ENCODE assay signal across 1 cellular context in the genomic region with DNA sequence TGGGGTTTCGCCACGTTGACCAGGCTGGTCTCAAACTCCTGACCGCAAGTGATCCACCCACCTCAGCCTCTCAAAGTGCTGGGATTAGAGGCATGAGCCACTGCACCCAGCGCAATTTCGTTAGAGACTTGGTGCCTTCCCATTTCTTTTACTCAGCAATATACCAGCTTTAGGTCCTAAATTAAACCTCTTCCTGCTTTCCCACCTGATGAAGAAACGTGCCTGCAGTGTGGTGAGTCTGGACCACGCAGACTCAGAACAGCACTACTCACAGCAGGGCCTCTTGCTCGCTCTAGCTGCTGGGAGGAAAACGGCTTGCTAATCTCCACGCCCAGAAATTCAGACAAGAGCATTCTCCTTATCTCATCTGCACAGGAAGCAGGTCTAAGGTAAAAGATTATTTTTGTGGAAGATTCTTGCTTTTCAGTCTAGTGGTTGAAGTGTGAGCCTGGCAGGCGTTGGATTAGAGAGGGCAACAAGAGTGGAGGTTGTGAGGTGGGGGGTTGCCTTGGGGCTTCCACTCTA.
A peak's percentile ranks its signal among the peaks of the same experiment; 100 is the strongest.
TF ChIP-seq lines count a peak whose summit lies in the region.

A gene (plus strand): TSS at position 248 of the 525 bp plus-strand sequence. CDS start 25,346 bp downstream, outside the sequence.

TF ChIP-seq in K562, 482 proteins besides CTCF, POLR2A, EP300 and RAD21 (continued from another document):
- TF ChIP-seq RBFOX2 (IDR thresholded peaks at IDR 0.05; ENCODE audit: low read depth, low read length) (peak; percentile 55), POLR3A (IDR thresholded peaks at IDR 0.05; ENCODE audit: borderline replicate concordance, extremely low read depth, insufficient read depth, insufficient read length) (no peak), POLR3G (IDR thresholded peaks at IDR 0.05; ENCODE audit: extremely low read depth, insufficient read length, insufficient replicate concordance) (no peak), ZNF165 (CRISPR knock-in tag; IDR thresholded peaks at IDR 0.05; ENCODE audit: borderline replicate concordance) (no peak), KDM4B (IDR thresholded peaks at IDR 0.05; ENCODE audit: borderline replicate concordance in 2 of 2, low read depth in 1 of 2) (no peak), KHSRP (IDR thresholded peaks at IDR 0.05) (peak; percentile 72), ZNF668 (CRISPR knock-in tag; IDR thresholded peaks at IDR 0.05) (no peak), FOXP1 (CRISPR knock-in tag; IDR thresholded peaks at IDR 0.05) (no peak), MXI1 (IDR thresholded peaks at IDR 0.05; ENCODE audit: low read depth, low read length) (peak; percentile 69; the same call in 1 of the 2 replicates), RAD51 (IDR thresholded peaks at IDR 0.05; ENCODE audit: borderline replicate concordance, low read depth) (peak; percentile 23; the same call in 1 of the 2 replicates), ZNF134 (CRISPR knock-in tag; conservative IDR thresholded peaks at IDR 0.05) (0 out of 2 replicates have a peak, but pooled peaks have one; percentile 57), ZEB2 (IDR thresholded peaks at IDR 0.05) (peak; percentile 94), ELF1 (tag; IDR thresholded peaks at IDR 0.05) (peak; percentile 60), CCNT2 (IDR thresholded peaks at IDR 0.05; ENCODE audit: borderline replicate concordance, extremely low read depth, insufficient read length, low read depth, low read length) (peak; percentile 92), TCF7 (IDR thresholded peaks at IDR 0.05; ENCODE audit: borderline replicate concordance) (no peak), ARHGAP35 (IDR thresholded peaks at IDR 0.05; ENCODE audit: partially characterized antibody) (no peak), STAT5B (CRISPR knock-in tag; IDR thresholded peaks at IDR 0.05) (no peak), RBM15 (IDR thresholded peaks at IDR 0.05; ENCODE audit: insufficient read depth, low read length) (no peak), DMBX1 (CRISPR knock-in tag; IDR thresholded peaks at IDR 0.05; ENCODE audit: borderline replicate concordance) (0 out of 2 replicates have a peak, but pooled peaks have one; percentile 22), NBN (IDR thresholded peaks at IDR 0.05; ENCODE audit: low read depth) (peak; percentile 84), PPARD (CRISPR knock-in tag; IDR thresholded peaks at IDR 0.05) (no peak), ILF3 (IDR thresholded peaks at IDR 0.05; ENCODE audit: borderline replicate concordance) (no peak), MBD2 (IDR thresholded peaks at IDR 0.05; ENCODE audit: borderline replicate concordance, low read depth) (peak; percentile 76)
- TF ChIP-seq, protein P1, sequence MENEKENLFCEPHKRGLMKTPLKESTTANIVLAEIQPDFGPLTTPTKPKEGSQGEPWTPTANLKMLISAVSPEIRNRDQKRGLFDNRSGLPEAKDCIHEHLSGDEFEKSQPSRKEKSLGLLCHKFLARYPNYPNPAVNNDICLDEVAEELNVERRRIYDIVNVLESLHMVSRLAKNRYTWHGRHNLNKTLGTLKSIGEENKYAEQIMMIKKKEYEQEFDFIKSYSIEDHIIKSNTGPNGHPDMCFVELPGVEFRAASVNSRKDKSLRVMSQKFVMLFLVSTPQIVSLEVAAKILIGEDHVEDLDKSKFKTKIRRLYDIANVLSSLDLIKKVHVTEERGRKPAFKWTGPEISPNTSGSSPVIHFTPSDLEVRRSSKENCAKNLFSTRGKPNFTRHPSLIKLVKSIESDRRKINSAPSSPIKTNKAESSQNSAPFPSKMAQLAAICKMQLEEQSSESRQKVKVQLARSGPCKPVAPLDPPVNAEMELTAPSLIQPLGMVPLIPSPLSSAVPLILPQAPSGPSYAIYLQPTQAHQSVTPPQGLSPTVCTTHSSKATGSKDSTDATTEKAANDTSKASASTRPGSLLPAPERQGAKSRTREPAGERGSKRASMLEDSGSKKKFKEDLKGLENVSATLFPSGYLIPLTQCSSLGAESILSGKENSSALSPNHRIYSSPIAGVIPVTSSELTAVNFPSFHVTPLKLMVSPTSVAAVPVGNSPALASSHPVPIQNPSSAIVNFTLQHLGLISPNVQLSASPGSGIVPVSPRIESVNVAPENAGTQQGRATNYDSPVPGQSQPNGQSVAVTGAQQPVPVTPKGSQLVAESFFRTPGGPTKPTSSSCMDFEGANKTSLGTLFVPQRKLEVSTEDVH (IDR thresholded peaks at IDR 0.05; ENCODE audit: low read depth, partially characterized antibody) = no peak
- TF ChIP-seq, protein P2, sequence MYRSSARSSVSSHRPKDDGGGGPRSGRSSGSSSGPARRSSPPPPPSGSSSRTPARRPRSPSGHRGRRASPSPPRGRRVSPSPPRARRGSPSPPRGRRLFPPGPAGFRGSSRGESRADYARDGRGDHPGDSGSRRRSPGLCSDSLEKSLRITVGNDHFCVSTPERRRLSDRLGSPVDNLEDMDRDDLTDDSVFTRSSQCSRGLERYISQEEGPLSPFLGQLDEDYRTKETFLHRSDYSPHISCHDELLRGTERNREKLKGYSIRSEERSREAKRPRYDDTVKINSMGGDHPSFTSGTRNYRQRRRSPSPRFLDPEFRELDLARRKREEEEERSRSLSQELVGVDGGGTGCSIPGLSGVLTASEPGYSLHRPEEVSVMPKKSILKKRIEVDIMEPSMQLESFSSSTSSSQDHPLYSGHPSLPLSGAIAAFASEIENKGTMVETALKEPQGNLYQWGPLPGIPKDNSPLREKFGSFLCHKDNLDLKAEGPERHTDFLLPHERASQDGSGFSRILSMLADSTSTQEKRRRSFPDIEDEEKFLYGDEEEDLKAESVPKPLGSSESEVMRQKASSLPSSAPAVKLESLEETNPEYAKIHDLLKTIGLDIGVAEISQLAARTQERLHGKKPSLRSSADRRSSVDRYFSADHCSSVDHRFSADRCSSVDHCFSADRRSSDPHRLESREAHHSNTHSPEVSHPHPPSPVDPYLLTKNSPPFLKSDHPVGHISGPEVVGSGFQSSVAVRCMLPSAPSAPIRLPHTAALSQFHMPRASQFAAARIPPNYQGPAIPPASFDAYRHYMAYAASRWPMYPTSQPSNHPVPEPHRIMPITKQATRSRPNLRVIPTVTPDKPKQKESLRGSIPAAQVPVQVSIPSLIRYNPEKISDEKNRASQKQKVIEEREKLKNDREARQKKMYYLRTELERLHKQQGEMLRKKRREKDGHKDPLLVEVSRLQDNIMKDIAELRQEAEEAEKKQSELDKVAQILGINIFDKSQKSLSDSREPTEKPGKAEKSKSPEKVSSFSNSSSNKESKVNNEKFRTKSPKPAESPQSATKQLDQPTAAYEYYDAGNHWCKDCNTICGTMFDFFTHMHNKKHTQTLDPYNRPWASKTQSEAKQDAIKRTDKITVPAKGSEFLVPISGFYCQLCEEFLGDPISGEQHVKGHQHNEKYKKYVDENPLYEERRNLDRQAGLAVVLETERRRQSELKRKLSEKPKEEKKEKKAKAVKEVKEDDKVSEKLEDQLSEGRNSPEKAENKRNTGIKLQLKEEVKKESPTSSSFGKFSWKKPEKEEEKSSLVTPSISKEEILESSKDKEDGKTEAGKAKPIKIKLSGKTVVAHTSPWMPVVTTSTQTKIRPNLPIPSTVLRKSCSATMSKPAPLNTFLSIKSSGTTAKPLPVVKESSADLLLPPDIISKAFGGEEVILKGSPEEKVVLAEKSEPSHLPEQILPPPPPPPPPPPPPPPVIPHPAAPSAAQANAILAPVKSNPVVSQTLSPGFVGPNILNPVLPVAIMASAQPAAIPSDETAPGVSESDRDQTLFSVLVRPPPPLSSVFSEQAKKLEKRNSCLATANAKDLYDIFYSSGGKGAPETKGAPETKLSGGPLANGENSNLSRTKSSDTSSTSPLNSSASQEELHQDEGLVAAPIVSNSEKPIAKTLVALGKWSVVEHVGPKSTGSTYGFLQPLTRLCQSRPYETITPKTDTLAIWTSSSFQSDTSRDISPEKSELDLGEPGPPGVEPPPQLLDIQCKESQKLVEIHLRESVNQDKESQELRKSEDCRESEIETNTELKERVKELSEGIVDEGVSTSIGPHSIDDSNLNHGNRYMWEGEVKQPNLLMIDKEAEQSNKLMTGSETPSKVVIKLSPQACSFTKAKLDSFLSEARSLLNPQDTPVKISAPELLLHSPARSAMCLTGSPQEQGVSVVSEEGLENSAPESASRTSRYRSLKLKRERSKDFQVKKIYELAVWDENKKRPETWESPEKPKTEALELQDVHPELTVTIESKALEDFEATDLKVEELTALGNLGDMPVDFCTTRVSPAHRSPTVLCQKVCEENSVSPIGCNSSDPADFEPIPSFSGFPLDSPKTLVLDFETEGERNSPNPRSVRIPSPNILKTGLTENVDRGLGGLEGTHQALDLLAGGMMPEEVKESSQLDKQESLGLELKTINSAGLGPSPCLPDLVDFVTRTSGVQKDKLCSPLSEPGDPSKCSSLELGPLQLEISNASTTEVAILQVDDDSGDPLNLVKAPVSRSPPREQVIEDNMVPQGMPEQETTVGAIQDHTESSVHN (IDR thresholded peaks at IDR 0.05; ENCODE audit: borderline replicate concordance in 1 of 2, low read depth in 1 of 2) = peak in 1 of 2 experiments; percentile 46; a peak in 1 of 4 replicates
- TF ChIP-seq, protein P3, sequence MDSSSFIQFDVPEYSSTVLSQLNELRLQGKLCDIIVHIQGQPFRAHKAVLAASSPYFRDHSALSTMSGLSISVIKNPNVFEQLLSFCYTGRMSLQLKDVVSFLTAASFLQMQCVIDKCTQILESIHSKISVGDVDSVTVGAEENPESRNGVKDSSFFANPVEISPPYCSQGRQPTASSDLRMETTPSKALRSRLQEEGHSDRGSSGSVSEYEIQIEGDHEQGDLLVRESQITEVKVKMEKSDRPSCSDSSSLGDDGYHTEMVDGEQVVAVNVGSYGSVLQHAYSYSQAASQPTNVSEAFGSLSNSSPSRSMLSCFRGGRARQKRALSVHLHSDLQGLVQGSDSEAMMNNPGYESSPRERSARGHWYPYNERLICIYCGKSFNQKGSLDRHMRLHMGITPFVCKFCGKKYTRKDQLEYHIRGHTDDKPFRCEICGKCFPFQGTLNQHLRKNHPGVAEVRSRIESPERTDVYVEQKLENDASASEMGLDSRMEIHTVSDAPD (CRISPR knock-in tag; IDR thresholded peaks at IDR 0.05) = no peak
- TF ChIP-seq, protein P4, sequence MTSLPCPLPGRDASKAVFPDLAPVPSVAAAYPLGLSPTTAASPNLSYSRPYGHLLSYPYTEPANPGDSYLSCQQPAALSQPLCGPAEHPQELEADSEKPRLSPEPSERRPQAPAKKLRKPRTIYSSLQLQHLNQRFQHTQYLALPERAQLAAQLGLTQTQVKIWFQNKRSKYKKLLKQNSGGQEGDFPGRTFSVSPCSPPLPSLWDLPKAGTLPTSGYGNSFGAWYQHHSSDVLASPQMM (CRISPR knock-in tag; IDR thresholded peaks at IDR 0.05) = no peak
- TF ChIP-seq, protein P5, sequence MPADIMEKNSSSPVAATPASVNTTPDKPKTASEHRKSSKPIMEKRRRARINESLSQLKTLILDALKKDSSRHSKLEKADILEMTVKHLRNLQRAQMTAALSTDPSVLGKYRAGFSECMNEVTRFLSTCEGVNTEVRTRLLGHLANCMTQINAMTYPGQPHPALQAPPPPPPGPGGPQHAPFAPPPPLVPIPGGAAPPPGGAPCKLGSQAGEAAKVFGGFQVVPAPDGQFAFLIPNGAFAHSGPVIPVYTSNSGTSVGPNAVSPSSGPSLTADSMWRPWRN (IDR thresholded peaks at IDR 0.05; ENCODE audit: low read depth) = peak; percentile 74
- TF ChIP-seq, protein P6, sequence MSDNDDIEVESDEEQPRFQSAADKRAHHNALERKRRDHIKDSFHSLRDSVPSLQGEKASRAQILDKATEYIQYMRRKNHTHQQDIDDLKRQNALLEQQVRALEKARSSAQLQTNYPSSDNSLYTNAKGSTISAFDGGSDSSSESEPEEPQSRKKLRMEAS (CRISPR knock-in tag; IDR thresholded peaks at IDR 0.05) = peak; percentile 79
- TF ChIP-seq, protein P7, sequence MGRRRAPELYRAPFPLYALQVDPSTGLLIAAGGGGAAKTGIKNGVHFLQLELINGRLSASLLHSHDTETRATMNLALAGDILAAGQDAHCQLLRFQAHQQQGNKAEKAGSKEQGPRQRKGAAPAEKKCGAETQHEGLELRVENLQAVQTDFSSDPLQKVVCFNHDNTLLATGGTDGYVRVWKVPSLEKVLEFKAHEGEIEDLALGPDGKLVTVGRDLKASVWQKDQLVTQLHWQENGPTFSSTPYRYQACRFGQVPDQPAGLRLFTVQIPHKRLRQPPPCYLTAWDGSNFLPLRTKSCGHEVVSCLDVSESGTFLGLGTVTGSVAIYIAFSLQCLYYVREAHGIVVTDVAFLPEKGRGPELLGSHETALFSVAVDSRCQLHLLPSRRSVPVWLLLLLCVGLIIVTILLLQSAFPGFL (CRISPR knock-in tag; IDR thresholded peaks at IDR 0.05) = no peak
- TF ChIP-seq, protein P8, sequence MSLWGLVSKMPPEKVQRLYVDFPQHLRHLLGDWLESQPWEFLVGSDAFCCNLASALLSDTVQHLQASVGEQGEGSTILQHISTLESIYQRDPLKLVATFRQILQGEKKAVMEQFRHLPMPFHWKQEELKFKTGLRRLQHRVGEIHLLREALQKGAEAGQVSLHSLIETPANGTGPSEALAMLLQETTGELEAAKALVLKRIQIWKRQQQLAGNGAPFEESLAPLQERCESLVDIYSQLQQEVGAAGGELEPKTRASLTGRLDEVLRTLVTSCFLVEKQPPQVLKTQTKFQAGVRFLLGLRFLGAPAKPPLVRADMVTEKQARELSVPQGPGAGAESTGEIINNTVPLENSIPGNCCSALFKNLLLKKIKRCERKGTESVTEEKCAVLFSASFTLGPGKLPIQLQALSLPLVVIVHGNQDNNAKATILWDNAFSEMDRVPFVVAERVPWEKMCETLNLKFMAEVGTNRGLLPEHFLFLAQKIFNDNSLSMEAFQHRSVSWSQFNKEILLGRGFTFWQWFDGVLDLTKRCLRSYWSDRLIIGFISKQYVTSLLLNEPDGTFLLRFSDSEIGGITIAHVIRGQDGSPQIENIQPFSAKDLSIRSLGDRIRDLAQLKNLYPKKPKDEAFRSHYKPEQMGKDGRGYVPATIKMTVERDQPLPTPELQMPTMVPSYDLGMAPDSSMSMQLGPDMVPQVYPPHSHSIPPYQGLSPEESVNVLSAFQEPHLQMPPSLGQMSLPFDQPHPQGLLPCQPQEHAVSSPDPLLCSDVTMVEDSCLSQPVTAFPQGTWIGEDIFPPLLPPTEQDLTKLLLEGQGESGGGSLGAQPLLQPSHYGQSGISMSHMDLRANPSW (CRISPR knock-in tag; IDR thresholded peaks at IDR 0.05) = no peak
- TF ChIP-seq, protein P9, sequence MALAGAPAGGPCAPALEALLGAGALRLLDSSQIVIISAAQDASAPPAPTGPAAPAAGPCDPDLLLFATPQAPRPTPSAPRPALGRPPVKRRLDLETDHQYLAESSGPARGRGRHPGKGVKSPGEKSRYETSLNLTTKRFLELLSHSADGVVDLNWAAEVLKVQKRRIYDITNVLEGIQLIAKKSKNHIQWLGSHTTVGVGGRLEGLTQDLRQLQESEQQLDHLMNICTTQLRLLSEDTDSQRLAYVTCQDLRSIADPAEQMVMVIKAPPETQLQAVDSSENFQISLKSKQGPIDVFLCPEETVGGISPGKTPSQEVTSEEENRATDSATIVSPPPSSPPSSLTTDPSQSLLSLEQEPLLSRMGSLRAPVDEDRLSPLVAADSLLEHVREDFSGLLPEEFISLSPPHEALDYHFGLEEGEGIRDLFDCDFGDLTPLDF (CRISPR knock-in tag; IDR thresholded peaks at IDR 0.05) = no peak
